ENCODE assay signal across 16 cellular contexts in the genomic region with DNA sequence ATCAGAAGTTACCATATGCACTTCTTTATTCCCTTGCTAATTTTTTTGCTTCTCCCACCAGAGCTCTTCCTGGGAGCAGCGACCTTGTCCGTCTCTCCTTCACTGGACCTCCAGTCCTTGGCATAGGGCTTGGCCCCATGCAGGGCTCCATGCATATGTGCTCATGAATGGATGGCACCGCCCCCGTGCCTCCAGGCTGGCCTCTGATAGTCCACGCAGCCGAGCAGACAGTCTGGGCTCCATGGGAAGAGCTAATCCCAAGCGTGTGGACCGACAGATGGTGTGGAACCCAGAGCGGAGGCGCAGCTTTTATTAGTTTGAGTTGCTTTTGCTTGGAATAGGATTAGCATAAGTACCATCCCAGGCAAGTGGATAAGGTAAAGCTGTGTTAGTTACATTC. TPM values are rescaled to one million over a fixed set of nuclear protein-coding genes. Genes with fewer than 3 reads are reported as not detected.
DNase-seq lines count a peak whose midpoint lies in the region; ATAC-seq, FAIRE-seq and TF ChIP-seq lines count a peak whose summit lies in the region.
"Had no signal": no experiment of that assay in that cellular context is flagged by ENCODE, and none has a peak within 500 bp of the region (broad histone marks: within the 10 kb centered on the region; RNA-seq: fewer than 3 reads in every experiment).

No MANE protein-coding gene starts in this region.

- TF ChIP-seq CTCF in D721Med (IDR thresholded peaks at IDR 0.05; ENCODE audit: insufficient read depth, missing control alignments) (no peak), WERI-Rb-1 (IDR thresholded peaks at IDR 0.05; ENCODE audit: low read depth, low read length) (no peak)

- H3K36me3 ChIP-seq in WERI-Rb-1, result no peaks in the 10 kb centered on the region

- peaks cover 0 to 2% (median 2%) of the 10 kb centered on the region in 3 donors for H3K27me3 Mint-ChIP-seq in immature natural killer cell (ENCODE audit: low read depth in 3 of 3)
- H3K27me3 Mint-ChIP-seq: CD4-positive, CD25-positive, alpha-beta regulatory T cell had no signal

- no peak for ATAC-seq in HG02588 (IDR thresholded peaks at IDR 0.05; ENCODE audit: unreplicated experiment)
- ATAC-seq: PC-3 had no signal

- no peaks in the 10 kb centered on the region for H3K27me3 ChIP-seq in WERI-Rb-1 (ENCODE audit: insufficient read depth, low read depth, severe bottlenecking)

- no peaks in the 10 kb centered on the region for H3K9me3 ChIP-seq in WERI-Rb-1 (ENCODE audit: severe bottlenecking)

- DNase-seq in D721Med (ENCODE audit: insufficient read length, low spot score) (peak; percentile 96), NCI-H1694 (lab: John Stamatoyannopoulos, UW) (peak; percentile 86), WERI-Rb-1 (peak; percentile 97), mesenteric fat pad (ENCODE audit: low spot score) (peak; percentile 62), immature natural killer cell (no peak), MV-4-11 (lab: John Stamatoyannopoulos, UW) (no peak), activated T-cell treated with anti-CD3 and anti-CD28 coated beads for 4 hours (no peak)
- DNase-seq: AML-193; CD4-positive, CD25-positive, alpha-beta regulatory T cell; Karpas-422; MM.1S; NCI-H2029; NCI-H526 treated with DMSO at 0.1 percent for 48 hours; PC-3 had no signal

- H3K4me3 Mint-ChIP-seq in immature natural killer cell, result no peak overlapping the region
- H3K4me3 Mint-ChIP-seq: CD4-positive, CD25-positive, alpha-beta regulatory T cell had no signal

- peaks cover 0 to 3% (median 0%) of the 10 kb centered on the region in 3 donors for H3K36me3 Mint-ChIP-seq in immature natural killer cell
- H3K36me3 Mint-ChIP-seq: CD4-positive, CD25-positive, alpha-beta regulatory T cell had no signal

- no peak overlapping the region for H3K27ac Mint-ChIP-seq in immature natural killer cell
- H3K27ac Mint-ChIP-seq: CD4-positive, CD25-positive, alpha-beta regulatory T cell had no signal

- peak overlapping the region; percentile 81 for H3K27ac ChIP-seq in WERI-Rb-1

- no peak overlapping the region; the same call in 1 of the 2 replicates for H3K4me3 ChIP-seq in WERI-Rb-1 (ENCODE audit: low read depth, low read length)

- no peaks in the 10 kb centered on the region for H3K9me3 Mint-ChIP-seq in immature natural killer cell
- H3K9me3 Mint-ChIP-seq: CD4-positive, CD25-positive, alpha-beta regulatory T cell had no signal

- no peaks in the 10 kb centered on the region for H3K4me1 Mint-ChIP-seq in immature natural killer cell
- H3K4me1 Mint-ChIP-seq: CD4-positive, CD25-positive, alpha-beta regulatory T cell had no signal

- peak; percentile 96 for FAIRE-seq in D721Med (lab: Jason Lieb, UNC)
- FAIRE-seq: H54 had no signal

RNA-seq across cellular contexts. Expression of a gene that starts 41.8 kb away (rescaled TPM):
- total RNA-seq in mesenteric fat pad, result 0.19 TPM
- not detected for polyA plus RNA-seq in immature natural killer cell
- total RNA-seq: PC-3 had no signal
- polyA plus RNA-seq: CD4-positive, CD25-positive, alpha-beta regulatory T cell had no signal

RNA-seq across cellular contexts. Expression of a gene that starts 57.6 kb away (rescaled TPM):
- total RNA-seq in mesenteric fat pad, result 4.2 TPM
- 1 to 10 TPM; 3.3 to 6.3 (median 3.9) TPM for polyA plus RNA-seq in immature natural killer cell

RNA-seq across cellular contexts. Expression of a gene that starts 58.0 kb away (rescaled TPM):
- 364 TPM for total RNA-seq in mesenteric fat pad
- 100 to 1,000 TPM; 633 to 969 (median 938) TPM for polyA plus RNA-seq in immature natural killer cell

Comparison
In these comparisons a context has a peak if more than half of its experiments do, and no peak if none do; other contexts are left out.
1. DNase-seq: peak in D721Med (single experiment), NCI-H1694 (single experiment), WERI-Rb-1 (single experiment) and mesenteric fat pad (single experiment); none in immature natural killer cell (0 of 3), MV-4-11 (single experiment) and activated T-cell treated with anti-CD3 and anti-CD28 coated beads for 4 hours (single experiment).